12 cellular contexts compared by ENCODE assay signal in the genomic region with DNA sequence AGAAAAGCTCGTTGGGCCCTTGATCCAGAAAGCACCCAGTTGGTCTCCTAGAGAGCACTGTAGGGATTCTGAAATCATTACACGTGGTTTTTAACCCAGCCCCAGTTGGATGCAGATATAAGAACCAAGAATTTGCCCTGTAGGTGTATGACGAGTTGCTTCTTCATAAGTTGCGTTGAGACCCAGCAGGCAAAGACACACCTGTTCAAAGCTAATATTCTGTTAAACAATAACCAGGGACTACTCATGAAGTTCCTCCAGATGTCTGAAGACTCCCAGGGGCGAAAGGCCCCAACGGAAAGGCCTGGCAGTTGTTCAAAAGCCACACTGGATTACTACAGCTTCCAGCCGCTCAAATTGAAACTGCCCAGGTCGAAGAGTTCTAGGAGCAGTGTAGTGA.
DNase-seq lines count a peak whose midpoint lies in the region; ATAC-seq and TF ChIP-seq lines count a peak whose summit lies in the region.
"Had no signal": no experiment of that assay in that cellular context is flagged by ENCODE, and none has a peak within 500 bp of the region (broad histone marks: within the 10 kb centered on the region; RNA-seq: fewer than 3 reads in every experiment).

No MANE protein-coding gene starts in this region.

- no peaks in the 10 kb centered on the region for H3K9me3 Mint-ChIP-seq in activated CD4-positive, alpha-beta T cell treated with anti-CD3 and anti-CD28 coated beads, Interleukin-2, amount 10 ng/mL, durations not matched to agents 7 days and 5 days
- no peaks in the 10 kb centered on the region for H3K9me3 Mint-ChIP-seq in CD4-positive, alpha-beta T cell
- H3K9me3 Mint-ChIP-seq: activated T-helper 1 cell treated with anti-CD3 and anti-CD28 coated beads, Interleukin-12 subunit alpha, Interleukin-12 subunit beta, Interleukin-2, Interleukin-4 antibody, amounts not matched to agents 30 ng/mL and 10 ng/mL and 1 ng/mL, durations not matched to agents 14 hours and 24 hours and 36 hours; type B pancreatic cell had no signal

- H3K27ac Mint-ChIP-seq in activated CD4-positive, alpha-beta T cell treated with anti-CD3 and anti-CD28 coated beads, Interleukin-2, amount 10 ng/mL, durations not matched to agents 7 days and 5 days: no peak overlapping the region
- no peak overlapping the region for H3K27ac Mint-ChIP-seq in CD4-positive, alpha-beta T cell
- H3K27ac Mint-ChIP-seq: activated T-helper 1 cell treated with anti-CD3 and anti-CD28 coated beads, Interleukin-12 subunit alpha, Interleukin-12 subunit beta, Interleukin-2, Interleukin-4 antibody, amounts not matched to agents 30 ng/mL and 10 ng/mL and 1 ng/mL, durations not matched to agents 14 hours and 24 hours and 36 hours; type B pancreatic cell had no signal

- CTCF ChIA-PET in activated CD4-positive, alpha-beta T cell treated with anti-CD3 and anti-CD28 coated beads, Interleukin-2, amount 10 ng/mL, durations not matched to agents 7 days and 5 days (lab: Charles Lee): interaction anchor here (1.2 kb wide), 1 partner anchor 11 kb away, joined by 6 read pairs; no protein-coding TSS in a partner anchor
- CTCF ChIA-PET in CD4-positive, alpha-beta T cell (lab: Charles Lee): no interaction called here

- peaks cover 2% of the 10 kb centered on the region for H3K27me3 Mint-ChIP-seq in activated CD4-positive, alpha-beta T cell treated with anti-CD3 and anti-CD28 coated beads, Interleukin-2, amount 10 ng/mL, durations not matched to agents 7 days and 5 days
- H3K27me3 Mint-ChIP-seq in CD4-positive, alpha-beta T cell: no peaks in the 10 kb centered on the region
- H3K27me3 Mint-ChIP-seq: type B pancreatic cell had no signal

- DNase-seq in hepatocyte (ENCODE audit: low spot score) (peak; percentile 61), foreskin melanocyte (no peak), activated gamma-delta T cell (lab: John Stamatoyannopoulos, UW) (no peak)
- DNase-seq in activated CD4-positive, alpha-beta T cell treated with anti-CD3 and anti-CD28 coated beads, Interleukin-2, amount 10 ng/mL, durations not matched to agents 7 days and 5 days: no peak
- no peak for DNase-seq in CD4-positive, alpha-beta T cell

- H3K36me3 Mint-ChIP-seq in activated CD4-positive, alpha-beta T cell treated with anti-CD3 and anti-CD28 coated beads, Interleukin-2, amount 10 ng/mL, durations not matched to agents 7 days and 5 days (ENCODE audit: low read depth): no peaks in the 10 kb centered on the region
- no peaks in the 10 kb centered on the region for H3K36me3 Mint-ChIP-seq in CD4-positive, alpha-beta T cell (ENCODE audit: low read depth)
- H3K36me3 Mint-ChIP-seq: type B pancreatic cell had no signal

- no peaks in the 10 kb centered on the region for H3K27me3 ChIP-seq in hepatocyte
- H3K27me3 ChIP-seq in CD4-positive, alpha-beta T cell (ENCODE audit: control insufficient read depth, insufficient read depth, low read length): peaks cover 5% of the 10 kb centered on the region

- no peaks in the 10 kb centered on the region for H3K9me3 ChIP-seq in hepatocyte (ENCODE audit: low read depth)
- no peaks in the 10 kb centered on the region for H3K9me3 ChIP-seq in CD4-positive, alpha-beta T cell (ENCODE audit: control insufficient read depth, low read length)

- no peak overlapping the region for H3K4me2 ChIP-seq in hepatocyte

- POLR2A ChIA-PET in activated CD4-positive, alpha-beta T cell treated with anti-CD3 and anti-CD28 coated beads, Interleukin-2, amount 10 ng/mL, durations not matched to agents 7 days and 5 days (lab: Charles Lee): no interaction called here
- POLR2A ChIA-PET in CD4-positive, alpha-beta T cell (lab: Charles Lee): no interaction called here

- peak overlapping the region; percentile 78 for H3K27ac ChIP-seq in hepatocyte
- H3K27ac ChIP-seq in CD4-positive, alpha-beta T cell (ENCODE audit: low read depth, low read length): no peak overlapping the region
- H3K27ac ChIP-seq: SK-N-MC had no signal

- peak; percentile 95 for ATAC-seq in GM18517 (IDR thresholded peaks at IDR 0.05; ENCODE audit: unreplicated experiment)
- peak; percentile 94 for ATAC-seq in GM21529 (IDR thresholded peaks at IDR 0.05; ENCODE audit: unreplicated experiment)
- ATAC-seq in HG03432 (IDR thresholded peaks at IDR 0.05; ENCODE audit: unreplicated experiment): peak; percentile 95
- ATAC-seq in CD4-positive, alpha-beta T cell (ENCODE audit: poor library complexity): no peak

- TF ChIP-seq CTCF in hepatocyte (IDR thresholded peaks at IDR 0.05; ENCODE audit: poor library complexity): no peak
- TF ChIP-seq CTCF in CD4-positive, alpha-beta T cell (IDR thresholded peaks at IDR 0.05): no peak

- peaks cover 4% of the 10 kb centered on the region for H3K4me1 ChIP-seq in hepatocyte (ENCODE audit: insufficient read depth)

- no peaks in the 10 kb centered on the region for H4K20me1 ChIP-seq in hepatocyte (ENCODE audit: insufficient read depth, poor library complexity, severe bottlenecking)

- H3K9me2 ChIP-seq in hepatocyte (replicated peaks; ENCODE audit: insufficient read depth): no peaks in the 10 kb centered on the region

- no peak overlapping the region for H3K4me3 Mint-ChIP-seq in activated CD4-positive, alpha-beta T cell treated with anti-CD3 and anti-CD28 coated beads, Interleukin-2, amount 10 ng/mL, durations not matched to agents 7 days and 5 days
- H3K4me3 Mint-ChIP-seq in CD4-positive, alpha-beta T cell: no peak overlapping the region
- H3K4me3 Mint-ChIP-seq: activated T-helper 1 cell treated with anti-CD3 and anti-CD28 coated beads, Interleukin-12 subunit alpha, Interleukin-12 subunit beta, Interleukin-2, Interleukin-4 antibody, amounts not matched to agents 30 ng/mL and 10 ng/mL and 1 ng/mL, durations not matched to agents 14 hours and 24 hours and 36 hours; type B pancreatic cell had no signal

- H2AFZ ChIP-seq in hepatocyte: peak overlapping the region; percentile 18

- no peaks in the 10 kb centered on the region for H3K36me3 ChIP-seq in hepatocyte (replicated peaks; ENCODE audit: insufficient read depth, low read depth)

- no peaks in the 10 kb centered on the region for H3K79me2 ChIP-seq in hepatocyte

- intact Hi-C loops in CD4-positive, alpha-beta T cell (cut with DNase I, micrococcal nuclease): no loop called here

- no peak overlapping the region for H3K4me3 ChIP-seq in hepatocyte
- H3K4me3 ChIP-seq: lung, SK-N-MC had no signal

- peaks cover 4% of the 10 kb centered on the region for H3K4me1 Mint-ChIP-seq in activated CD4-positive, alpha-beta T cell treated with anti-CD3 and anti-CD28 coated beads, Interleukin-2, amount 10 ng/mL, durations not matched to agents 7 days and 5 days
- H3K4me1 Mint-ChIP-seq in CD4-positive, alpha-beta T cell (ENCODE audit: low read depth): no peaks in the 10 kb centered on the region

- WGBS in hepatocyte (ENCODE audit: low lambda C conversion rate, missing lambda C conversion rate): 59% methylated on average over 8 of the region's 8 CpGs
